1 cellular context compared by ENCODE assay signal in genomic region chr11:34343153-34343552, GRCh38.
TF ChIP-seq lines count a peak whose summit lies in the region.

No MANE protein-coding gene starts in this region.

TF ChIP-seq in SK-N-SH, 30 proteins besides CTCF, POLR2A, EP300 and RAD21 (continued from another document):
- no peak for TF ChIP-seq USF2 (IDR thresholded peaks at IDR 0.05; ENCODE audit: borderline replicate concordance, low read depth, low read length)
- peak; percentile 85 for TF ChIP-seq POLR2AphosphoS5 (IDR thresholded peaks at IDR 0.05; ENCODE audit: low read depth, low read length)
- TF ChIP-seq TEAD4 (IDR thresholded peaks at IDR 0.05; ENCODE audit: borderline replicate concordance, insufficient read depth) = peak; percentile 94
- TF ChIP-seq NFIC (IDR thresholded peaks at IDR 0.05; ENCODE audit: borderline replicate concordance) = peak; percentile 97
- peak; percentile 65; the same call in 1 of the 2 replicates for TF ChIP-seq FOSL2 (IDR thresholded peaks at IDR 0.05; ENCODE audit: borderline replicate concordance, low read depth)
- TF ChIP-seq TAF1 (IDR thresholded peaks at IDR 0.05; ENCODE audit: borderline replicate concordance, low read depth, low read length) = no peak
- TF ChIP-seq RFX5 (IDR thresholded peaks at IDR 0.05; ENCODE audit: low read length) = no peak
- peak; percentile 69; the same call in 1 of the 2 replicates for TF ChIP-seq RXRA (IDR thresholded peaks at IDR 0.05; ENCODE audit: borderline replicate concordance, low read depth)
- no peak for TF ChIP-seq IRF3 (IDR thresholded peaks at IDR 0.05; ENCODE audit: low read depth, low read length)
- peak; percentile 93 for TF ChIP-seq PBX3 (IDR thresholded peaks at IDR 0.05)
- peak; percentile 97 for TF ChIP-seq TCF12 (IDR thresholded peaks at IDR 0.05)
- peak; percentile 34; the same call in 1 of the 2 replicates for TF ChIP-seq SIN3A (IDR thresholded peaks at IDR 0.05; ENCODE audit: borderline replicate concordance, low read depth, low read length)
- TF ChIP-seq JUND (IDR thresholded peaks at IDR 0.05) = peak; percentile 79
- no peak for TF ChIP-seq ELF1 (IDR thresholded peaks at IDR 0.05)
- TF ChIP-seq RCOR1 (IDR thresholded peaks at IDR 0.05; ENCODE audit: low read length) = peak; percentile 18; the same call in 1 of the 2 replicates
- peak; percentile 66; the same call in 1 of the 2 replicates for TF ChIP-seq MEF2A (IDR thresholded peaks at IDR 0.05; ENCODE audit: borderline replicate concordance, low read depth)
- TF ChIP-seq NRF1 (IDR thresholded peaks at IDR 0.05; ENCODE audit: low read depth, low read length) = no peak
- no peak for TF ChIP-seq EZH2phosphoT487 (IDR thresholded peaks at IDR 0.05; ENCODE audit: borderline replicate concordance, low read depth)
- TF ChIP-seq GATA2 (CRISPR knock-in tag; IDR thresholded peaks at IDR 0.05) = no peak
- TF ChIP-seq MAX (IDR thresholded peaks at IDR 0.05; ENCODE audit: low read depth) = peak; percentile 88
- no peak for TF ChIP-seq CHD2 (IDR thresholded peaks at IDR 0.05; ENCODE audit: low read length, partially characterized antibody)
